In genomic region chr17:74768763-74769114, GRCh38 we compare ENCODE assay signal across 13 cellular contexts. TPM values are rescaled to one million over a fixed set of nuclear protein-coding genes. Genes with fewer than 3 reads are reported as not detected.
DNase-seq lines count a peak whose midpoint lies in the region; TF ChIP-seq lines count a peak whose summit lies in the region.
"Had no signal": no experiment of that assay in that cellular context is flagged by ENCODE, and none has a peak within 500 bp of the region (broad histone marks: within the 10 kb centered on the region; RNA-seq: fewer than 3 reads in every experiment).

No MANE protein-coding gene starts in this region.

- H3K27ac ChIP-seq in adrenal gland (peak overlapping the region; percentile 61 to 93 (median 78)), temporal lobe (ENCODE audit: low read depth, low read length) (peak overlapping the region; percentile 93)
- H3K27ac ChIP-seq: 22Rv1 had no signal

- DNase-seq in T-helper 1 cell (no peak), adrenal gland (peak in 4 of 7 donors; percentile 56 to 77 (median 66)), immature natural killer cell (no peak), COLO829 (ENCODE audit: low spot score) (no peak), GM10248 (ENCODE audit: extremely low spot score) (no peak), SW 1271 (lab: John Stamatoyannopoulos, UW) (no peak)
- DNase-seq: KG1, NCI-H510A treated with DMSO at 0.1 percent for 48 hours, spleen, T1000 had no signal

- H3K9me3 Mint-ChIP-seq in T-helper 1 cell treated with Interleukin-12 subunit alpha and Interleukin-12 subunit beta and Interleukin-4 antibody, amounts not matched to agents 30 μg/mL and 1 μg/mL, for 36 hours = no peaks in the 10 kb centered on the region
- no peaks in the 10 kb centered on the region for H3K9me3 Mint-ChIP-seq in immature natural killer cell

- H3K4me3 ChIP-seq in adrenal gland = no peak overlapping the region
- H3K4me3 ChIP-seq: spleen had no signal

- TF ChIP-seq CTCF in adrenal gland (IDR thresholded peaks at IDR 0.05) = no peak
- no peak for TF ChIP-seq CTCF in GM10248 (IDR thresholded peaks at IDR 0.05; ENCODE audit: control extremely low read depth, extremely low read depth, low read depth, missing control alignments)

- 39 to 46% (median 42%) methylated on average over 4 to 7 of the region's 7 CpGs for WGBS in adrenal gland, 4 donors

- H3K27ac Mint-ChIP-seq in T-helper 1 cell treated with Interleukin-12 subunit alpha and Interleukin-12 subunit beta and Interleukin-4 antibody, amounts not matched to agents 30 μg/mL and 1 μg/mL, for 36 hours = peak overlapping the region; percentile 3
- H3K27ac Mint-ChIP-seq in immature natural killer cell = peak overlapping the region; percentile 53 to 87 (median 66)

- TF ChIP-seq POLR2A in adrenal gland (IDR thresholded peaks at IDR 0.05) = no peak

- H3K4me1 ChIP-seq in adrenal gland (replicated peaks in 1 of 2) = peaks cover 50 to 54% of the 10 kb centered on the region in 2 donors

- intact Hi-C loops in adrenal gland (cut with DNase I) = no loop called here

- H3K9me3 ChIP-seq in adrenal gland (replicated peaks in 1 of 3) = no peaks in the 10 kb centered on the region
- H3K9me3 ChIP-seq: spleen had no signal

- peaks cover 41% of the 10 kb centered on the region for H3K36me3 Mint-ChIP-seq in T-helper 1 cell treated with Interleukin-12 subunit alpha and Interleukin-12 subunit beta and Interleukin-4 antibody, amounts not matched to agents 30 μg/mL and 1 μg/mL, for 36 hours (ENCODE audit: low read depth)
- peaks cover 0 to 19% (median 8%) of the 10 kb centered on the region in 3 donors for H3K36me3 Mint-ChIP-seq in immature natural killer cell

- peaks cover 0 to 45% of the 10 kb centered on the region in 2 donors for H3K36me3 ChIP-seq in adrenal gland (replicated peaks in 1 of 2)

- H3K4me3 Mint-ChIP-seq in T-helper 1 cell treated with Interleukin-12 subunit alpha and Interleukin-12 subunit beta and Interleukin-4 antibody, amounts not matched to agents 30 μg/mL and 1 μg/mL, for 36 hours = no peak overlapping the region
- H3K4me3 Mint-ChIP-seq in immature natural killer cell = no peak overlapping the region

- CTCF ChIA-PET in GM10248 (lab: Yijun Ruan, JAX) = interaction anchor here (1.1 to 8.2 kb wide), 7 partner anchors 11 to 121 kb away, joined by 3 to 88 read pairs (median 19); no protein-coding TSS in a partner anchor

- peaks cover 23% of the 10 kb centered on the region for H3K4me1 Mint-ChIP-seq in T-helper 1 cell treated with Interleukin-12 subunit alpha and Interleukin-12 subunit beta and Interleukin-4 antibody, amounts not matched to agents 30 μg/mL and 1 μg/mL, for 36 hours (ENCODE audit: low read depth)
- peaks cover 36 to 49% of the 10 kb centered on the region in 2 donors for H3K4me1 Mint-ChIP-seq in immature natural killer cell

- no peaks in the 10 kb centered on the region for H3K27me3 ChIP-seq in adrenal gland
- H3K27me3 ChIP-seq: spleen had no signal

- POLR2A ChIA-PET in GM10248 (lab: Yijun Ruan, JAX) = no interaction called here

- no peaks in the 10 kb centered on the region for H3K27me3 Mint-ChIP-seq in T-helper 1 cell treated with Interleukin-12 subunit alpha and Interleukin-12 subunit beta and Interleukin-4 antibody, amounts not matched to agents 30 μg/mL and 1 μg/mL, for 36 hours (ENCODE audit: low read depth)
- H3K27me3 Mint-ChIP-seq in immature natural killer cell (ENCODE audit: low read depth in 3 of 3) = peaks cover 0 to 6% (median 4%) of the 10 kb centered on the region in 3 donors

RNA-seq across cellular contexts. Expression of gene NAT9, which starts 7.4 kb away (rescaled TPM):
- 100 to 1,000 TPM in 1 of 8 donors, 10 to 100 TPM in 7; 23.1 to 149 (median 62.4) TPM for total RNA-seq in adrenal gland
- polyA plus RNA-seq in adrenal gland = 100 to 1,000 TPM in 2 of 3 donors, 10 to 100 TPM in 1; 91.6 to 112 (median 104) TPM
- 10 to 100 TPM in 1 of 3 donors, 1 to 10 TPM in 2; 4.3 to 11.2 (median 6.3) TPM for polyA plus RNA-seq in immature natural killer cell
- 12.5 TPM for total RNA-seq in temporal lobe

RNA-seq across cellular contexts. Expression of gene NHERF1, which starts 20.3 kb away (rescaled TPM):
- total RNA-seq in adrenal gland (100 to 1,000 TPM; 146 to 277 (median 226) TPM), temporal lobe (6.9 TPM)
- polyA plus RNA-seq in adrenal gland (100 to 1,000 TPM in 1 of 3 donors, 10 to 100 TPM in 2; 45.9 to 277 (median 57.8) TPM), immature natural killer cell (1,000 to 10,000 TPM in 1 of 3 donors, 100 to 1,000 TPM in 2; 566 to 1,121 (median 751) TPM)

RNA-seq across cellular contexts. Expression of gene RAB37, which starts 31.7 kb away (rescaled TPM):
- 1 to 10 TPM; 2.1 to 6.6 (median 3.6) TPM for total RNA-seq in adrenal gland
- 1 to 10 TPM in 2 of 3 donors, under 1 TPM in 1; 0.57 to 2.3 (median 2.0) TPM for polyA plus RNA-seq in adrenal gland
- 100 to 1,000 TPM; 208 to 218 (median 212) TPM for polyA plus RNA-seq in immature natural killer cell
- 0.49 TPM for total RNA-seq in temporal lobe

RNA-seq across cellular contexts. Expression of gene CD300LF, which starts 56.0 kb away (rescaled TPM):
- total RNA-seq in adrenal gland = 1 to 10 TPM in 6 of 8 donors, under 1 TPM in 1, not detected in 1; 0.88 to 6.3 (median 1.5) TPM
- polyA plus RNA-seq in adrenal gland = 1 to 10 TPM in 2 of 3 donors, under 1 TPM in 1; 0.68 to 6.3 (median 1.0) TPM
- 1 to 10 TPM; 1.9 to 4.2 (median 2.0) TPM for polyA plus RNA-seq in immature natural killer cell
- total RNA-seq in temporal lobe = 0.25 TPM

Comparison
In these comparisons a context has a peak if more than half of its experiments do, and no peak if none do; other contexts are left out.
1. DNase-seq: peak in adrenal gland (4 of 7); none in T-helper 1 cell (0 of 5), immature natural killer cell (0 of 3), COLO829 (single experiment), GM10248 (single experiment) and SW 1271 (0 of 2).
2. RNA of gene NHERF1, which starts 20.3 kb away (total RNA-seq): 146 to 277 TPM in adrenal gland; 6.9 TPM in temporal lobe (single experiment); every median in the first group is over 10 times any median in the second.